In genomic region chr5:56206126-56206525, GRCh38 we compare ENCODE assay signal across 2 cellular contexts.
TF ChIP-seq lines count a peak whose summit lies in the region.

No MANE protein-coding gene starts in this region.

TF ChIP-seq in K562, 482 proteins besides CTCF, POLR2A, EP300 and RAD21 (continued from another document):
- TF ChIP-seq ZNF316 (IDR thresholded peaks at IDR 0.05) (no peak), E4F1 (CRISPR knock-in tag; IDR thresholded peaks at IDR 0.05; ENCODE audit: borderline replicate concordance) (no peak), ELF2 (CRISPR knock-in tag; IDR thresholded peaks at IDR 0.05) (no peak), CHD2 (IDR thresholded peaks at IDR 0.05; ENCODE audit: low read depth, low read length) (no peak), ATF1 (CRISPR knock-in tag; IDR thresholded peaks at IDR 0.05) (no peak), ATF1 (tag; IDR thresholded peaks at IDR 0.05) (no peak), NFYB (IDR thresholded peaks at IDR 0.05; ENCODE audit: extremely low read depth, insufficient read length) (no peak)
TF ChIP-seq in K562: peak in this region for 0.

TF ChIP-seq in WTC11, 78 proteins besides CTCF, POLR2A, EP300 and RAD21 (continued from another document):
- TF ChIP-seq USF2 (CRISPR knock-in tag; IDR thresholded peaks at IDR 0.05) (no peak), PRRX2 (CRISPR knock-in tag; IDR thresholded peaks at IDR 0.05) (no peak), MXD4 (CRISPR knock-in tag; IDR thresholded peaks at IDR 0.05; ENCODE audit: borderline replicate concordance) (no peak), HMGXB4 (CRISPR knock-in tag; IDR thresholded peaks at IDR 0.05) (no peak), GABPB1 (CRISPR knock-in tag; IDR thresholded peaks at IDR 0.05) (no peak), SMAD4 (CRISPR knock-in tag; IDR thresholded peaks at IDR 0.05) (no peak), ATF2 (CRISPR knock-in tag; IDR thresholded peaks at IDR 0.05; ENCODE audit: borderline replicate concordance, low read depth) (no peak), RELA (CRISPR knock-in tag; IDR thresholded peaks at IDR 0.05; ENCODE audit: borderline replicate concordance) (no peak), GRHL2 (CRISPR knock-in tag; IDR thresholded peaks at IDR 0.05; ENCODE audit: insufficient replicate concordance, severe bottlenecking) (no peak), RORB (CRISPR knock-in tag; IDR thresholded peaks at IDR 0.05) (no peak)
